Comparison of ENCODE assay signal across 1 cellular context in the genomic region with DNA sequence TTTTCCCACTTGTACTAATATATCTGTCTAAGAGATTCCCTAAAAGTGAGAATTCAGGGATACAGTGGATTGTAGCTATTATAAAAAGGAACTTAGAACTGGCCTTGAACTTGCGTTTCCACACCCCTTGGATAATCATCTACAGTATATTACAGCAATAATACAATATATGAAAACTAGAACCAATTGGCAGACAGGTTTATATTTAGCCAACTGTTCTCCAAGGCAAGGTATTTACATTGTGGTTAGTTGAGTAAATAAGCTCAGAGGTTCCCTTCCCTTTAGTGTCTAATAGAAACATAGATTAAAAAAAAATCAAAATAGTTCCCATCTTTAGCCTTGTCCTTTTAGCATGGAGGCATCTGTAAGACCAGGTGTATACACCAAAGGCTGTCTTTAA.
TF ChIP-seq lines count a peak whose summit lies in the region.

No MANE protein-coding gene starts in this region.

TF ChIP-seq in GM23338, 12 proteins besides CTCF, POLR2A, EP300 and RAD21 (continued from another document):
- TF ChIP-seq, protein P1, sequence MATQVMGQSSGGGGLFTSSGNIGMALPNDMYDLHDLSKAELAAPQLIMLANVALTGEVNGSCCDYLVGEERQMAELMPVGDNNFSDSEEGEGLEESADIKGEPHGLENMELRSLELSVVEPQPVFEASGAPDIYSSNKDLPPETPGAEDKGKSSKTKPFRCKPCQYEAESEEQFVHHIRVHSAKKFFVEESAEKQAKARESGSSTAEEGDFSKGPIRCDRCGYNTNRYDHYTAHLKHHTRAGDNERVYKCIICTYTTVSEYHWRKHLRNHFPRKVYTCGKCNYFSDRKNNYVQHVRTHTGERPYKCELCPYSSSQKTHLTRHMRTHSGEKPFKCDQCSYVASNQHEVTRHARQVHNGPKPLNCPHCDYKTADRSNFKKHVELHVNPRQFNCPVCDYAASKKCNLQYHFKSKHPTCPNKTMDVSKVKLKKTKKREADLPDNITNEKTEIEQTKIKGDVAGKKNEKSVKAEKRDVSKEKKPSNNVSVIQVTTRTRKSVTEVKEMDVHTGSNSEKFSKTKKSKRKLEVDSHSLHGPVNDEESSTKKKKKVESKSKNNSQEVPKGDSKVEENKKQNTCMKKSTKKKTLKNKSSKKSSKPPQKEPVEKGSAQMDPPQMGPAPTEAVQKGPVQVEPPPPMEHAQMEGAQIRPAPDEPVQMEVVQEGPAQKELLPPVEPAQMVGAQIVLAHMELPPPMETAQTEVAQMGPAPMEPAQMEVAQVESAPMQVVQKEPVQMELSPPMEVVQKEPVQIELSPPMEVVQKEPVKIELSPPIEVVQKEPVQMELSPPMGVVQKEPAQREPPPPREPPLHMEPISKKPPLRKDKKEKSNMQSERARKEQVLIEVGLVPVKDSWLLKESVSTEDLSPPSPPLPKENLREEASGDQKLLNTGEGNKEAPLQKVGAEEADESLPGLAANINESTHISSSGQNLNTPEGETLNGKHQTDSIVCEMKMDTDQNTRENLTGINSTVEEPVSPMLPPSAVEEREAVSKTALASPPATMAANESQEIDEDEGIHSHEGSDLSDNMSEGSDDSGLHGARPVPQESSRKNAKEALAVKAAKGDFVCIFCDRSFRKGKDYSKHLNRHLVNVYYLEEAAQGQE (IDR thresholded peaks at IDR 0.05; ENCODE audit: unreplicated experiment): no peak
- TF ChIP-seq CREB1 (CRISPR knock-in tag; IDR thresholded peaks at IDR 0.05; ENCODE audit: low read depth) (no peak), EZH2phosphoT487 (IDR thresholded peaks at IDR 0.05; ENCODE audit: unreplicated experiment) (no peak), JUNB (IDR thresholded peaks at IDR 0.05; ENCODE audit: unreplicated experiment) (no peak), STAT1 (IDR thresholded peaks at IDR 0.05; ENCODE audit: unreplicated experiment) (no peak)
